ENCODE assay signal across 20 cellular contexts in the genomic region with DNA sequence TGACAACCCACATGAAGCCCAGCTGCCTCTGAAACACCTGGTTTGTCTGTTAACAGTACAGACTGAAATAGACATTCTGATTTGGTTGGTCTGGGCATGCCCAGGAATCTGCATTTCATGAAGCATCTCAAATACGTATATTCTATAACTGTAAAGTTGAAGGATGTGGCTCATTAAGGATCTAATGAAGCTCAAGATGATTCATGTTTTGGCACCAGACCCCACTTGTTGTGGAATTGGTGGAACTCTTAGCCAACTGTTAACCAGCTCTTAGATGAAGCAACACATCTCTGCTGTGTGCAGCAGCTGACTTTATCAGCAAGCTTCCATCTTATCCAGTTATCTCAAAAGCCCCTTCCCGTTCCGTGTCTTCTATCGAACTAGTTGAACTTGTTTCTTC.
A peak's percentile ranks its signal among the peaks of the same experiment; 100 is the strongest.
DNase-seq lines count a peak whose midpoint lies in the region; ATAC-seq and TF ChIP-seq lines count a peak whose summit lies in the region.
"Had no signal": no experiment of that assay in that cellular context is flagged by ENCODE, and none has a peak within 500 bp of the region (broad histone marks: within the 10 kb centered on the region; RNA-seq: fewer than 3 reads in every experiment).

No MANE protein-coding gene starts in this region.

- no peaks in the 10 kb centered on the region for H4K20me1 ChIP-seq in mammary epithelial cell (ENCODE audit: insufficient read depth, low read length)

- no peak overlapping the region for H3K27ac ChIP-seq in mammary epithelial cell (ENCODE audit: insufficient read depth, low read depth, low read length)
- H3K27ac ChIP-seq: 22Rv1, A549, C4-2B, HL-60 had no signal

- ATAC-seq in GM18868 (IDR thresholded peaks at IDR 0.05; ENCODE audit: unreplicated experiment): no peak
- ATAC-seq: A549, K562 had no signal

- H3K36me3 ChIP-seq in mammary epithelial cell (ENCODE audit: insufficient read depth, low read length): no peaks in the 10 kb centered on the region

- H3K4me3 ChIP-seq in mammary epithelial cell (replicated peaks in 1 of 3; ENCODE audit: insufficient read depth in 1 of 3, low read depth in 2 of 3, low read length in 3 of 3): no peak overlapping the region
- H3K4me3 ChIP-seq: A549, K562 had no signal

- H3K4me1 Mint-ChIP-seq in MCF 10A (ENCODE audit: insufficient read depth, unreplicated experiment): peaks cover 4% of the 10 kb centered on the region

- H3K4me3 Mint-ChIP-seq in MCF 10A (ENCODE audit: unreplicated experiment): no peak overlapping the region
- H3K4me3 Mint-ChIP-seq: CD4-positive, alpha-beta T cell; H9 had no signal

- peaks cover 24% of the 10 kb centered on the region for H3K27me3 Mint-ChIP-seq in MCF 10A (ENCODE audit: insufficient read depth, unreplicated experiment)

- CTCF ChIA-PET in MCF 10A (lab: Yijun Ruan, JAX) (interaction anchor here (0.6 to 1.2 kb wide), 2 partner anchors 11 to 20 kb away, joined by 3 to 5 read pairs; no protein-coding TSS in a partner anchor), mammary epithelial cell (lab: Charles Lee; ENCODE audit: low non-redundant PET) (no interaction called here)

- BruUV-seq in MCF 10A (replicated peaks; lab: Mats Ljungman, UMichigan): no TSS peak
- no TSS peak for BruUV-seq in mammary epithelial cell (replicated peaks; lab: Mats Ljungman, UMichigan)

- H3K9ac ChIP-seq in mammary epithelial cell (ENCODE audit: insufficient read depth, low read length): no peak overlapping the region

- no peaks in the 10 kb centered on the region for H3K9me3 ChIP-seq in mammary epithelial cell (replicated peaks; ENCODE audit: insufficient read depth, low read length)
- H3K9me3 ChIP-seq: A549, Caco-2 had no signal

- no peak overlapping the region for H3K27ac Mint-ChIP-seq in MCF 10A (ENCODE audit: low read depth, unreplicated experiment)
- H3K27ac Mint-ChIP-seq: CD4-positive, alpha-beta T cell; H9 had no signal

- POLR2A ChIA-PET in MCF 10A (lab: Yijun Ruan, JAX): no interaction called here

- H3K27me3 ChIP-seq in mammary epithelial cell (ENCODE audit: insufficient read depth, low read length): no peaks in the 10 kb centered on the region

- H3K9me3 Mint-ChIP-seq in MCF 10A (ENCODE audit: unreplicated experiment): no peaks in the 10 kb centered on the region
- H3K9me3 Mint-ChIP-seq: CD4-positive, alpha-beta T cell; H9 had no signal

- H2AFZ ChIP-seq in mammary epithelial cell (ENCODE audit: low read depth, low read length): no peak overlapping the region

- intact Hi-C loops in MCF 10A (cut with micrococcal nuclease) (no loop called here), mammary epithelial cell (cut with micrococcal nuclease) (no loop called here)

- no peaks in the 10 kb centered on the region for H3K4me1 ChIP-seq in mammary epithelial cell (ENCODE audit: insufficient read depth, low read length)
- H3K4me1 ChIP-seq: A549, Caco-2 had no signal

- peak; percentile 32 for DNase-seq in MCF 10A (ENCODE audit: unreplicated experiment)
- DNase-seq in mammary epithelial cell: no peak
- DNase-seq in NCI-H446 treated with DMSO at 0.1 percent for 48 hours (lab: John Stamatoyannopoulos, UW): peak; percentile 40
- DNase-seq in fibroblast of gingiva (ENCODE audit: low read depth): peak; percentile 20
- DNase-seq in effector CD8-positive, alpha-beta T cell (lab: John Stamatoyannopoulos, UW): no peak
- DNase-seq in NCI-H748 treated with DMSO at 0.1 percent for 48 hours (lab: John Stamatoyannopoulos, UW): no peak
- DNase-seq in GM19238 (ENCODE audit: insufficient read length, low spot score): no peak
- DNase-seq: AML-193; Caco-2; CD4-positive, alpha-beta T cell; DMS153; DND-41; GOT3; H9 had no signal

- no peak overlapping the region for H3K4me2 ChIP-seq in mammary epithelial cell (ENCODE audit: insufficient read depth, low read depth, low read length)
- H3K4me2 ChIP-seq: A549 had no signal

- dilution Hi-C loops in mammary epithelial cell (cut with HindIII; ENCODE audit: low sequenced_read_pairs): no loop called here

- no peaks in the 10 kb centered on the region for H3K36me3 Mint-ChIP-seq in MCF 10A (ENCODE audit: insufficient read depth, unreplicated experiment)

- WGBS in mammary epithelial cell (ENCODE audit: low coverage, missing lambda C conversion rate): 29% methylated on average over 4 of the region's 4 CpGs

- H3K79me2 ChIP-seq in mammary epithelial cell (ENCODE audit: insufficient read depth, low read length): no peaks in the 10 kb centered on the region

- TF ChIP-seq CTCF in MCF 10A (IDR thresholded peaks at IDR 0.05; ENCODE audit: unreplicated experiment): no peak
- TF ChIP-seq CTCF in mammary epithelial cell (conservative IDR thresholded peaks at IDR 0.05 in 1 of 2, IDR thresholded peaks at IDR 0.05 in 1 of 2; ENCODE audit: extremely low read depth in 1 of 2, insufficient read depth in 1 of 2, low read depth in 1 of 2, low read length in 2 of 2): no peak

- in situ Hi-C loops in mammary epithelial cell (cut with MboI; ENCODE audit: low sequenced_read_pairs in 2 of 2): no loop called here

Comparison
In these comparisons a context has a peak if more than half of its experiments do, and no peak if none do; other contexts are left out.
1. DNase-seq: peak in MCF 10A (single experiment), NCI-H446 treated with DMSO at 0.1 percent for 48 hours (single experiment) and fibroblast of gingiva (single experiment); none in mammary epithelial cell (single experiment), effector CD8-positive, alpha-beta T cell (single experiment), NCI-H748 treated with DMSO at 0.1 percent for 48 hours (single experiment) and GM19238 (single experiment).